Comparison of ENCODE assay signal across 8 cellular contexts in genomic region chr1:179016694-179017382, GRCh38. TPM values are rescaled to one million over a fixed set of nuclear protein-coding genes. Genes with fewer than 3 reads are reported as not detected.
DNase-seq lines count a peak whose midpoint lies in the region; ATAC-seq, FAIRE-seq and TF ChIP-seq lines count a peak whose summit lies in the region.

No MANE protein-coding gene starts in this region.

- H3K27me3 ChIP-seq in BLaER1 treated with 17β-estradiol and CSF1 and Interleukin-3, amounts not matched to agents 10 nM and 100 nM = peaks cover 0 to 8% (median 0%) of the 10 kb centered on the region in 11 experiments; a peak in 4 of 22 replicates
- H3K27me3 ChIP-seq in Loucy (ENCODE audit: insufficient read depth, low read length, poor library complexity, severe bottlenecking) (no peaks in the 10 kb centered on the region), astrocyte (ENCODE audit: insufficient read depth, low read length) (no peaks in the 10 kb centered on the region), stomach smooth muscle (ENCODE audit: control insufficient read depth in 1 of 2, insufficient read depth in 2 of 2, low read length in 2 of 2) (no peaks in the 10 kb centered on the region)

- H3K27ac Mint-ChIP-seq in astrocyte (ENCODE audit: unreplicated experiment) = peak overlapping the region; percentile 15
- no peak overlapping the region for H3K27ac Mint-ChIP-seq in activated naive CD4-positive, alpha-beta T cell treated with anti-CD3 and anti-CD28 coated beads, Interleukin-2, amount 50 U/mL, for 72 hours

- H3K4me2 ChIP-seq in BLaER1 treated with 17β-estradiol and CSF1 and Interleukin-3, amounts not matched to agents 10 nM and 100 nM = peak overlapping the region; percentile 32 to 85 (median 61)
- no peak overlapping the region for H3K4me2 ChIP-seq in Loucy (ENCODE audit: low read depth, low read length, poor library complexity, severe bottlenecking)
- H3K4me2 ChIP-seq in astrocyte (ENCODE audit: low read length) = peak overlapping the region; percentile 37

- H3K79me2 ChIP-seq in Loucy (ENCODE audit: insufficient read depth, low read length) (no peaks in the 10 kb centered on the region), astrocyte (ENCODE audit: insufficient read depth, low read length) (no peaks in the 10 kb centered on the region)

- H3K4me3 ChIP-seq in BLaER1 treated with 17β-estradiol and CSF1 and Interleukin-3, amounts not matched to agents 10 nM and 100 nM = peak overlapping the region in 2 of 10 experiments; percentile 15 to 16; a peak in 3 of 20 replicates
- H3K4me3 ChIP-seq in Loucy (ENCODE audit: low read length, poor library complexity, severe bottlenecking) = no peak overlapping the region
- no peak overlapping the region for H3K4me3 ChIP-seq in astrocyte (ENCODE audit: insufficient read depth, low read depth, low read length)
- H3K4me3 ChIP-seq in stomach smooth muscle (ENCODE audit: low read length in 2 of 2) = peak overlapping the region in 1 of 2 donors; percentile 47

- H3K27ac ChIP-seq in BLaER1 treated with 17β-estradiol and CSF1 and Interleukin-3, amounts not matched to agents 10 nM and 100 nM = peak overlapping the region in 5 of 11 experiments; percentile 11 to 71 (median 52); a peak in 9 of 22 replicates
- no peak overlapping the region for H3K27ac ChIP-seq in astrocyte (ENCODE audit: low read depth, low read length)
- peak overlapping the region; percentile 25 for H3K27ac ChIP-seq in stomach smooth muscle (ENCODE audit: low read length)

- no peaks in the 10 kb centered on the region for H3K9me3 Mint-ChIP-seq in astrocyte (ENCODE audit: unreplicated experiment)
- H3K9me3 Mint-ChIP-seq in activated naive CD4-positive, alpha-beta T cell treated with anti-CD3 and anti-CD28 coated beads, Interleukin-2, amount 50 U/mL, for 72 hours = no peaks in the 10 kb centered on the region

- no peaks in the 10 kb centered on the region for H3K36me3 ChIP-seq in BLaER1 treated with 17β-estradiol and CSF1 and Interleukin-3, amounts not matched to agents 10 nM and 100 nM
- H3K36me3 ChIP-seq in Loucy (ENCODE audit: insufficient read depth, low read length) (no peaks in the 10 kb centered on the region), astrocyte (ENCODE audit: insufficient read depth, low read length) (no peaks in the 10 kb centered on the region), stomach smooth muscle (ENCODE audit: control insufficient read depth in 2 of 2, insufficient read depth in 2 of 2, low read length in 2 of 2) (no peaks in the 10 kb centered on the region)

- peak; percentile 32 for FAIRE-seq in astrocyte (lab: Jason Lieb, UNC)

- TF ChIP-seq CTCF in Loucy (conservative IDR thresholded peaks at IDR 0.05; ENCODE audit: low read length) (no peak), astrocyte (IDR thresholded peaks at IDR 0.05; ENCODE audit: insufficient read depth, low read depth, low read length) (no peak)

- H3K9me2 ChIP-seq in Loucy (replicated peaks; ENCODE audit: low read depth, low read length) = no peaks in the 10 kb centered on the region

- peaks cover 3% of the 10 kb centered on the region for H3K27me3 Mint-ChIP-seq in astrocyte (ENCODE audit: low read depth, unreplicated experiment)

- H3F3A ChIP-seq in Loucy (ENCODE audit: low read depth) = no peaks in the 10 kb centered on the region

- H2AFZ ChIP-seq in Loucy (ENCODE audit: low read length) = peak overlapping the region; percentile 59
- H2AFZ ChIP-seq in astrocyte (ENCODE audit: low read depth, low read length) = no peak overlapping the region

- no peak overlapping the region for H3K4me3 Mint-ChIP-seq in astrocyte (ENCODE audit: unreplicated experiment)

- H3K9ac ChIP-seq in BLaER1 treated with 17β-estradiol and CSF1 and Interleukin-3, amounts not matched to agents 10 nM and 100 nM = peak overlapping the region in 3 of 11 experiments; percentile 23 to 57 (median 52); a peak in 5 of 22 replicates
- H3K9ac ChIP-seq in Loucy (ENCODE audit: low read depth, low read length, poor library complexity, severe bottlenecking) (no peak overlapping the region), astrocyte (ENCODE audit: low read length) (no peak overlapping the region), stomach smooth muscle (ENCODE audit: low read length in 2 of 2) (peak overlapping the region; percentile 16 to 47)

- no peaks in the 10 kb centered on the region for H3K36me3 Mint-ChIP-seq in astrocyte (ENCODE audit: low read depth, unreplicated experiment)
- H3K36me3 Mint-ChIP-seq in activated naive CD4-positive, alpha-beta T cell treated with anti-CD3 and anti-CD28 coated beads, Interleukin-2, amount 50 U/mL, for 72 hours = no peaks in the 10 kb centered on the region

- peak; percentile 90 for DNase-seq in astrocyte (ENCODE audit: low read depth)
- peak; percentile 94 for DNase-seq in iris pigment epithelial cell (ENCODE audit: low read depth)
- no peak for DNase-seq in activated naive CD4-positive, alpha-beta T cell treated with anti-CD3 and anti-CD28 coated beads, Interleukin-2, amount 50 U/mL, for 72 hours (ENCODE audit: low spot score in 2 of 2)

- peaks cover 12 to 32% (median 15%) of the 10 kb centered on the region in 10 experiments for H3K4me1 ChIP-seq in BLaER1 treated with 17β-estradiol and CSF1 and Interleukin-3, amounts not matched to agents 10 nM and 100 nM
- H3K4me1 ChIP-seq in Loucy (ENCODE audit: insufficient read depth, low read length, poor library complexity, severe bottlenecking) (peaks cover 11% of the 10 kb centered on the region), astrocyte (ENCODE audit: insufficient read depth, low read length) (peaks cover 10% of the 10 kb centered on the region), stomach smooth muscle (ENCODE audit: control insufficient read depth, insufficient read depth, low read length) (peaks cover 13% of the 10 kb centered on the region)

- no peaks in the 10 kb centered on the region for H4K20me1 ChIP-seq in BLaER1 treated with 17β-estradiol and CSF1 and Interleukin-3, amounts not matched to agents 10 nM and 100 nM
- H4K20me1 ChIP-seq in Loucy (ENCODE audit: insufficient read depth, low read length, poor library complexity, severe bottlenecking) = no peaks in the 10 kb centered on the region
- H4K20me1 ChIP-seq in astrocyte (ENCODE audit: insufficient read depth, low read length) = no peaks in the 10 kb centered on the region

- peaks cover 15% of the 10 kb centered on the region for H3K4me1 Mint-ChIP-seq in astrocyte (ENCODE audit: low read depth, unreplicated experiment)

- ATAC-seq in HG02610 (IDR thresholded peaks at IDR 0.05; ENCODE audit: unreplicated experiment) (no peak), GM18907 (IDR thresholded peaks at IDR 0.05; ENCODE audit: unreplicated experiment) (no peak)
- ATAC-seq in activated naive CD4-positive, alpha-beta T cell treated with anti-CD3 and anti-CD28 coated beads, Interleukin-2, amount 50 U/mL, for 72 hours = no peak

- H3K9me3 ChIP-seq in BLaER1 treated with 17β-estradiol and CSF1 and Interleukin-3, amounts not matched to agents 10 nM and 100 nM (replicated peaks in 1 of 11) = no peaks in the 10 kb centered on the region
- H3K9me3 ChIP-seq in Loucy (ENCODE audit: insufficient read depth, low read depth, low read length) = no peaks in the 10 kb centered on the region
- no peaks in the 10 kb centered on the region for H3K9me3 ChIP-seq in astrocyte (ENCODE audit: insufficient read depth, low read depth, low read length)
- H3K9me3 ChIP-seq in stomach smooth muscle (ENCODE audit: control insufficient read depth in 2 of 2, low read length in 2 of 2) = no peaks in the 10 kb centered on the region

RNA-seq across cellular contexts. Expression of gene FAM20B, which starts 8.9 kb away (rescaled TPM):
- total RNA-seq in astrocyte = 34.0 and 39.8 TPM in 2 replicates
- total RNA-seq in activated naive CD4-positive, alpha-beta T cell treated with anti-CD3 and anti-CD28 coated beads, Interleukin-2, amount 50 U/mL, for 72 hours = 10 to 100 TPM; 27.7 to 38.8 TPM

Comparison
In these comparisons a context has a peak if more than half of its experiments do, and no peak if none do; other contexts are left out.
1. H3K9ac ChIP-seq: peak in stomach smooth muscle (2 of 2); none in Loucy (single experiment) and astrocyte (single experiment).
2. DNase-seq: peak in astrocyte (single experiment) and iris pigment epithelial cell (single experiment); none in activated naive CD4-positive, alpha-beta T cell treated with anti-CD3 and anti-CD28 coated beads, Interleukin-2, amount 50 U/mL, for 72 hours (0 of 2).